Comparison of ENCODE assay signal across 15 cellular contexts in genomic region chr19:38722947-38723605, GRCh38. TPM values are rescaled to one million over a fixed set of nuclear protein-coding genes. Genes with fewer than 3 reads are reported as not detected.
A peak's percentile ranks its signal among the peaks of the same experiment; 100 is the strongest.
DNase-seq lines count a peak whose midpoint lies in the region; ATAC-seq and TF ChIP-seq lines count a peak whose summit lies in the region.
"Had no signal": no experiment of that assay in that cellular context is flagged by ENCODE, and none has a peak within 500 bp of the region (broad histone marks: within the 10 kb centered on the region; RNA-seq: fewer than 3 reads in every experiment).

No MANE protein-coding gene starts in this region.

- H3K36me3 ChIP-seq in right atrium auricular region = peaks cover 99% of the 10 kb centered on the region
- H3K36me3 ChIP-seq in gastrocnemius medialis = peaks cover 8 to 79% of the 10 kb centered on the region in 2 donors
- H3K36me3 ChIP-seq in vagina = peaks cover 3 to 90% of the 10 kb centered on the region in 2 donors

- TF ChIP-seq CTCF in right atrium auricular region (IDR thresholded peaks at IDR 0.05) (no peak), gastrocnemius medialis (IDR thresholded peaks at IDR 0.05 in 4 of 5, conservative IDR thresholded peaks at IDR 0.05 in 1 of 5) (no peak), vagina (IDR thresholded peaks at IDR 0.05) (no peak)

- ATAC-seq in Right ventricle myocardium superior (ENCODE audit: poor library complexity) = no peak
- no peak for ATAC-seq in gastrocnemius medialis

- no peaks in the 10 kb centered on the region for H3K27me3 ChIP-seq in right atrium auricular region
- no peaks in the 10 kb centered on the region for H3K27me3 ChIP-seq in layer of hippocampus (ENCODE audit: control insufficient read depth, insufficient read depth, low read length)
- H3K27me3 ChIP-seq in gastrocnemius medialis = no peaks in the 10 kb centered on the region
- H3K27me3 ChIP-seq in vagina = no peaks in the 10 kb centered on the region

- H3K4me1 ChIP-seq in right atrium auricular region = peaks cover 0 to 77% of the 10 kb centered on the region in 2 donors
- peaks cover 10 to 11% of the 10 kb centered on the region in 2 donors for H3K4me1 ChIP-seq in gastrocnemius medialis
- peaks cover 20% of the 10 kb centered on the region for H3K4me1 ChIP-seq in vagina
- H3K4me1 ChIP-seq: prostate gland had no signal

- intact Hi-C loops in Right ventricle myocardium superior (cut with DNase I) = no loop called here
- intact Hi-C loops in gastrocnemius medialis (cut with DNase I; ENCODE audit: low total_unique reads) = no loop called here
- intact Hi-C loops in vagina (cut with DNase I) = no loop called here

- TF ChIP-seq POLR2A in gastrocnemius medialis (IDR thresholded peaks at IDR 0.05) (no peak), vagina (IDR thresholded peaks at IDR 0.05) (no peak)

- H3K9me3 ChIP-seq in right atrium auricular region (no peaks in the 10 kb centered on the region), gastrocnemius medialis (no peaks in the 10 kb centered on the region), vagina (no peaks in the 10 kb centered on the region)
- H3K9me3 ChIP-seq: prostate gland had no signal

- no peak for DNase-seq in right atrium auricular region (ENCODE audit: low spot score)
- DNase-seq in Right ventricle myocardium superior = no peak
- DNase-seq in gastrocnemius medialis = no peak
- no peak for DNase-seq in vagina (ENCODE audit: extremely low spot score in 2 of 2)
- no peak for DNase-seq in SW480 (ENCODE audit: low spot score)
- DNase-seq in stimulated activated CD4-positive, alpha-beta T cell treated with anti-CD3 and anti-CD28 coated beads, Interleukin-15, amount 100 ng/mL, for 24 hours = no peak
- no peak for DNase-seq in AG08395 (ENCODE audit: low spot score)
- DNase-seq: activated CD8-positive, alpha-beta memory T cell treated with anti-CD3 and anti-CD28 coated beads, Interleukin-2, amount 50 U/mL, for 48 hours; activated naive CD4-positive, alpha-beta T cell treated with anti-CD3 and anti-CD28 coated beads for 36 hours; EL; NCI-H1436 had no signal

- in situ Hi-C loops in gastrocnemius medialis (cut with MboI; ENCODE audit: low sequenced_read_pairs in 4 of 4) = no loop called here

- no peak overlapping the region for H3K4me3 ChIP-seq in right atrium auricular region
- no peak overlapping the region for H3K4me3 ChIP-seq in gastrocnemius medialis
- no peak overlapping the region for H3K4me3 ChIP-seq in vagina
- H3K4me3 ChIP-seq: prostate gland had no signal

- H3K27ac ChIP-seq in right atrium auricular region = peak overlapping the region; percentile 82 to 93
- peak overlapping the region; percentile 95 for H3K27ac ChIP-seq in layer of hippocampus (ENCODE audit: low read depth, low read length)
- peak overlapping the region; percentile 23 to 78 (median 66) for H3K27ac ChIP-seq in gastrocnemius medialis
- peak overlapping the region; percentile 53 for H3K27ac ChIP-seq in vagina

RNA-seq across cellular contexts. Expression of gene CAPN12, which starts 21.2 kb away (rescaled TPM):
- total RNA-seq in right atrium auricular region (under 1 TPM; 0.74 to 0.90 TPM), Right ventricle myocardium superior (not detected), gastrocnemius medialis (under 1 TPM in 1 of 4 donors, not detected in 3; 0.42 TPM), vagina (9.6 TPM)
- total RNA-seq: LHCN-M2 had no signal

RNA-seq across cellular contexts. Expression of gene LGALS7, which starts 50.2 kb away (rescaled TPM):
- total RNA-seq in right atrium auricular region (not detected), Right ventricle myocardium superior (not detected), gastrocnemius medialis (not detected), vagina (269 TPM)
- total RNA-seq: activated naive CD4-positive, alpha-beta T cell treated with anti-CD3 and anti-CD28 coated beads for 36 hours; LHCN-M2; prostate gland; urinary bladder had no signal

Comparison
In these comparisons a context has a peak if more than half of its experiments do, and no peak if none do; other contexts are left out.
1. RNA of gene LGALS7, which starts 50.2 kb away (total RNA-seq): 269 TPM in vagina (single experiment); not detected in right atrium auricular region, not detected in Right ventricle myocardium superior (single experiment) and not detected in gastrocnemius medialis; every median in the first group is over 100 times any median in the second.
2. Peak in every context shown above with its lines, with median percentiles within 50 percentile points of each other: H3K27ac ChIP-seq.